12 cellular contexts compared by ENCODE assay signal in the genomic region with DNA sequence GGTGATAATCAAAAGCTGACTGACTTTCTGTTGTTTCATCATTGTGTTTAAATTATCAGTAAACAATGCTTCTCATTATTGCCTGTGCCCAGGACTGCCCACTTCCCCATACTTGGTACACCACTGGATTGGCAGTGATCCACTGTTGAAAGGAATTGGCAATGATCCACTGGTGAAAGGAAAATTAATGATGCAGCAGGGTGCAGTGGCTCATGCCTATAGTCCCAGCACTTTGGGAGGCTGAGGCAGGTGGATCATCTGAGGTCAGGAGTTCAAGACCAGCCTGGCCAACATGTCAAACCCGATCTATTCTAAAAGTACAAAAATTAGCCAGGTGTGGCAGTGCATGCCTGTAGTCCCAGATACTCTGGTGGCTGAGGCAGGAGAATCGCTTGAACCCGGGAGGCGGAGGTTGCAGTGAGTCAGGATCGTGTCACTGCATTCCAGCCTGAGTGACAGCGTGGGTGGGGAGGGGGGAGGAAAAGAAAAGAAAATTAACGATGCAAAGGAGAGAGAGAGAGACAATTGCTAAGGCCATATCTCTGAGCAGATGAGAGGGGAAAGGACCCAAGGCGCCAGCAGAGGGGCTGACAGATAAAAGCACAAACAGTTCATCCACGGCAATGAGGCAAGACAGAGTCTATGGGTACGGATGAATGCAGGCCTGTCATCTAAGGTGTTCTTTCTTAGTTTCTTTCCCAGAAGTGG. TPM values are rescaled to one million over a fixed set of nuclear protein-coding genes. Genes with fewer than 3 reads are reported as not detected.
DNase-seq lines count a peak whose midpoint lies in the region; ATAC-seq lines count a peak whose summit lies in the region.
"Had no signal": no experiment of that assay in that cellular context is flagged by ENCODE, and none has a peak within 500 bp of the region (broad histone marks: within the 10 kb centered on the region; RNA-seq: fewer than 3 reads in every experiment).

No MANE protein-coding gene starts in this region.

- peak; percentile 67 for DNase-seq in Daoy (ENCODE audit: low read depth)
- peak; percentile 77 for DNase-seq in M059J (ENCODE audit: low read depth)
- DNase-seq in amniotic epithelial cell (ENCODE audit: low read depth) = peak; percentile 54
- peak; percentile 68 for DNase-seq in globus pallidus (ENCODE audit: low spot score)
- no peak for DNase-seq in DMS79 treated with DMSO at 0.1 percent for 48 hours (lab: John Stamatoyannopoulos, UW)
- no peak for DNase-seq in NCI-H146 treated with DMSO at 0.1 percent for 48 hours (lab: John Stamatoyannopoulos, UW; ENCODE audit: unreplicated experiment)
- DNase-seq: effector CD4-positive, alpha-beta T cell; NCI-H1694; NCI-H69; sigmoid colon had no signal

- no peak for ATAC-seq in GM19467 (IDR thresholded peaks at IDR 0.05; ENCODE audit: unreplicated experiment)
- ATAC-seq in activated CD4-positive, CD25-positive, alpha-beta regulatory T cell treated with anti-CD3 and anti-CD28 coated beads, Interleukin-2, amount 50 U/mL, for 24 hours = no peak

RNA-seq across cellular contexts. Expression of a gene that starts 10.2 kb away (rescaled TPM):
- total RNA-seq in Daoy (2014; rRNA removed; shearing (Covaris generic)) = not detected in 2 replicates
- total RNA-seq in M059J (2014; rRNA removed; shearing (Covaris generic)) = 0.25 TPM in 1 of 2 replicates, not detected in the other

Comparison
In these comparisons a context has a peak if more than half of its experiments do, and no peak if none do; other contexts are left out.
1. DNase-seq: peak in Daoy (single experiment), M059J (single experiment), amniotic epithelial cell (single experiment) and globus pallidus (single experiment); none in DMS79 treated with DMSO at 0.1 percent for 48 hours (single experiment) and NCI-H146 treated with DMSO at 0.1 percent for 48 hours (single experiment).